Comparison of ENCODE assay signal across 8 cellular contexts in genomic region chr4:8159522-8160232, GRCh38. TPM values are rescaled to one million over a fixed set of nuclear protein-coding genes. Genes with fewer than 3 reads are reported as not detected.
DNase-seq lines count a peak whose midpoint lies in the region; ATAC-seq, FAIRE-seq and TF ChIP-seq lines count a peak whose summit lies in the region.

No MANE protein-coding gene starts in this region.

- H3K27ac ChIP-seq in RWPE2 (ENCODE audit: poor library complexity, severe bottlenecking): no peak overlapping the region

- peaks cover 13% of the 10 kb centered on the region for H3K27me3 ChIP-seq in RWPE2 (ENCODE audit: insufficient read depth, poor library complexity, severe bottlenecking)

- H3K36me3 ChIP-seq in RWPE2 (ENCODE audit: low read depth): no peaks in the 10 kb centered on the region

- ATAC-seq in RWPE2 (ENCODE audit: low read depth): no peak
- ATAC-seq in HG03378 (IDR thresholded peaks at IDR 0.05; ENCODE audit: unreplicated experiment): no peak

- no peaks in the 10 kb centered on the region for H3K9me3 ChIP-seq in RWPE2 (ENCODE audit: severe bottlenecking)

- TF ChIP-seq CTCF in GM12864 (IDR thresholded peaks at IDR 0.05; ENCODE audit: low read depth, low read length, missing control alignments) (no peak), RWPE2 (IDR thresholded peaks at IDR 0.05; ENCODE audit: poor library complexity, severe bottlenecking) (no peak), fibroblast of the aortic adventitia (IDR thresholded peaks at IDR 0.05; ENCODE audit: insufficient read depth, low read length) (no peak), retinal pigment epithelial cell (conservative IDR thresholded peaks at IDR 0.05; ENCODE audit: low read depth, low read length) (no peak)

- FAIRE-seq in GM19239 (lab: Jason Lieb, UNC): no peak

- DNase-seq in GM12864 (ENCODE audit: low read depth) (no peak), RWPE2 (ENCODE audit: low spot score) (no peak), fibroblast of the aortic adventitia (ENCODE audit: low read depth) (no peak), retinal pigment epithelial cell (ENCODE audit: low read depth) (no peak), NK-92 (lab: John Stamatoyannopoulos, UW; ENCODE audit: unreplicated experiment) (no peak), GM19239 (ENCODE audit: insufficient read length, low spot score) (no peak), hippocampal formation (lab: John Stamatoyannopoulos, UW) (no peak)

- peak overlapping the region; percentile 62 for H3K4me3 ChIP-seq in GM12864 (ENCODE audit: low read depth, low read length)
- H3K4me3 ChIP-seq in RWPE2 (ENCODE audit: severe bottlenecking): peak overlapping the region; percentile 41
- peak overlapping the region; percentile 97 for H3K4me3 ChIP-seq in fibroblast of the aortic adventitia (ENCODE audit: low read depth, low read length)
- peak overlapping the region; percentile 82 for H3K4me3 ChIP-seq in retinal pigment epithelial cell (ENCODE audit: low read length)

- no peaks in the 10 kb centered on the region for H3K4me1 ChIP-seq in RWPE2 (ENCODE audit: insufficient read depth, poor library complexity, severe bottlenecking)

RNA-seq across cellular contexts. Expression of gene ABLIM2, which starts 1.1 kb away (rescaled TPM):
- total RNA-seq in fibroblast of the aortic adventitia (ENCODE audit: low replicate concordance): under 0.01 TPM in 1 of 2 replicates, not detected in the other

RNA-seq across cellular contexts. Expression of gene SH3TC1, which starts 39.4 kb away (rescaled TPM):
- 0.41 and 1.5 TPM in 2 replicates for total RNA-seq in fibroblast of the aortic adventitia (ENCODE audit: low replicate concordance)

Comparison
In these comparisons a context has a peak if more than half of its experiments do, and no peak if none do; other contexts are left out.
1. H3K4me3 ChIP-seq: peak in every context shown above with its lines; median percentile 97 in fibroblast of the aortic adventitia; 82 in retinal pigment epithelial cell; 62 in GM12864; 41 in RWPE2.